In genomic region chr6:85396159-85396808, GRCh38 we compare ENCODE assay signal across 24 cellular contexts. TPM values are rescaled to one million over a fixed set of nuclear protein-coding genes. Genes with fewer than 3 reads are reported as not detected.
A peak's percentile ranks its signal among the peaks of the same experiment; 100 is the strongest.
DNase-seq lines count a peak whose midpoint lies in the region; FAIRE-seq and TF ChIP-seq lines count a peak whose summit lies in the region.
"Had no signal": no experiment of that assay in that cellular context is flagged by ENCODE, and none has a peak within 500 bp of the region (broad histone marks: within the 10 kb centered on the region; RNA-seq: fewer than 3 reads in every experiment).

No MANE protein-coding gene starts in this region.

- peaks cover 4 to 7% of the 10 kb centered on the region in 2 donors for H3K4me1 ChIP-seq in small intestine (ENCODE audit: control insufficient read depth in 2 of 2, insufficient read depth in 1 of 2, low read depth in 1 of 2, low read length in 1 of 2)
- H3K4me1 ChIP-seq: Peyer's patch had no signal

- H3K27me3 ChIP-seq in small intestine (ENCODE audit: control insufficient read depth in 2 of 2, insufficient read depth in 2 of 2, low read length in 2 of 2): no peaks in the 10 kb centered on the region
- H3K27me3 ChIP-seq: Peyer's patch had no signal

- TF ChIP-seq POLR2A in H54 (IDR thresholded peaks at IDR 0.05; ENCODE audit: low read depth, low read length): no peak

- no peaks in the 10 kb centered on the region for H3K36me3 ChIP-seq in SK-N-MC (ENCODE audit: insufficient read depth, low read length)
- no peaks in the 10 kb centered on the region for H3K36me3 ChIP-seq in small intestine (ENCODE audit: control insufficient read depth in 2 of 2, insufficient read depth in 2 of 2, low read length in 2 of 2)
- H3K36me3 ChIP-seq: Peyer's patch had no signal

- no peak overlapping the region for H3K9ac ChIP-seq in SK-N-MC (ENCODE audit: insufficient read length)

- no peak overlapping the region for H3K4me3 ChIP-seq in SK-N-MC
- no peak overlapping the region for H3K4me3 ChIP-seq in small intestine (ENCODE audit: low read depth in 1 of 2, low read length in 2 of 2)
- H3K4me3 ChIP-seq: A549, GM12878, K562, Peyer's patch had no signal

- peak; percentile 77 for FAIRE-seq in H54 (lab: Jason Lieb, UNC)
- FAIRE-seq in small intestine (lab: Jason Lieb, UNC): no peak
- FAIRE-seq: A549, GM12878, K562 had no signal

- WGBS in small intestine, 3 donors: 29 to 53% (median 48%) methylated on average over 3 of the region's 3 CpGs

- DNase-seq in H54 (ENCODE audit: insufficient read length, low spot score): no peak
- peak; percentile 67 to 75 for DNase-seq in NCI-H2081 (lab: John Stamatoyannopoulos, UW)
- DNase-seq in SK-N-MC (ENCODE audit: low read depth, low spot score): no peak
- peak; percentile 60 for DNase-seq in small intestine
- no peak for DNase-seq in caudate nucleus (lab: John Stamatoyannopoulos, UW)
- DNase-seq in NCI-H2029 (lab: John Stamatoyannopoulos, UW): no peak
- DNase-seq in HUDEP-2 (lab: John Stamatoyannopoulos, UW; ENCODE audit: unreplicated experiment in 76 of 76): no peak
- DNase-seq: C1 segment of cervical spinal cord; CD4-positive, alpha-beta memory T cell; COR-L47; DMS79; EL; GDM1; MV-4-11; NCI-H1105; NCI-H1694; NCI-H446; NCI-H524 treated with DMSO at 0.1 percent for 48 hours; Peyer's patch; SHP77 treated with DMSO at 0.1 percent for 48 hours; T-helper 17 cell had no signal

- H3K9me3 ChIP-seq in SK-N-MC (ENCODE audit: low read depth, low read length): peaks cover 2% of the 10 kb centered on the region; the same call in 1 of the 2 replicates
- no peaks in the 10 kb centered on the region for H3K9me3 ChIP-seq in small intestine (ENCODE audit: control insufficient read depth, low read depth)
- H3K9me3 ChIP-seq: Peyer's patch had no signal

- H3K27ac ChIP-seq in SK-N-MC (peak overlapping the region; percentile 89; the same call in 1 of the 2 replicates), small intestine (ENCODE audit: low read depth in 1 of 2, low read length in 1 of 2) (peak overlapping the region in 1 of 2 donors; percentile 20), caudate nucleus (ENCODE audit: low read depth, low read length) (no peak overlapping the region)
- H3K27ac ChIP-seq: A549, Peyer's patch had no signal

RNA-seq across cellular contexts. Expression of gene NT5E, which starts 53.6 kb away (rescaled TPM):
- polyA plus RNA-seq in small intestine: 10 to 100 TPM in 2 of 3 donors, 1 to 10 TPM in 1; 5.8 to 24.9 (median 11.8) TPM

Comparison
In these comparisons a context has a peak if more than half of its experiments do, and no peak if none do; other contexts are left out.
1. DNase-seq: peak in NCI-H2081 (2 of 2) and small intestine (single experiment); none in H54 (single experiment), SK-N-MC (single experiment), caudate nucleus (0 of 61), NCI-H2029 (single experiment) and HUDEP-2 (0 of 76).